Comparison of ENCODE assay signal across 8 cellular contexts in the genomic region with DNA sequence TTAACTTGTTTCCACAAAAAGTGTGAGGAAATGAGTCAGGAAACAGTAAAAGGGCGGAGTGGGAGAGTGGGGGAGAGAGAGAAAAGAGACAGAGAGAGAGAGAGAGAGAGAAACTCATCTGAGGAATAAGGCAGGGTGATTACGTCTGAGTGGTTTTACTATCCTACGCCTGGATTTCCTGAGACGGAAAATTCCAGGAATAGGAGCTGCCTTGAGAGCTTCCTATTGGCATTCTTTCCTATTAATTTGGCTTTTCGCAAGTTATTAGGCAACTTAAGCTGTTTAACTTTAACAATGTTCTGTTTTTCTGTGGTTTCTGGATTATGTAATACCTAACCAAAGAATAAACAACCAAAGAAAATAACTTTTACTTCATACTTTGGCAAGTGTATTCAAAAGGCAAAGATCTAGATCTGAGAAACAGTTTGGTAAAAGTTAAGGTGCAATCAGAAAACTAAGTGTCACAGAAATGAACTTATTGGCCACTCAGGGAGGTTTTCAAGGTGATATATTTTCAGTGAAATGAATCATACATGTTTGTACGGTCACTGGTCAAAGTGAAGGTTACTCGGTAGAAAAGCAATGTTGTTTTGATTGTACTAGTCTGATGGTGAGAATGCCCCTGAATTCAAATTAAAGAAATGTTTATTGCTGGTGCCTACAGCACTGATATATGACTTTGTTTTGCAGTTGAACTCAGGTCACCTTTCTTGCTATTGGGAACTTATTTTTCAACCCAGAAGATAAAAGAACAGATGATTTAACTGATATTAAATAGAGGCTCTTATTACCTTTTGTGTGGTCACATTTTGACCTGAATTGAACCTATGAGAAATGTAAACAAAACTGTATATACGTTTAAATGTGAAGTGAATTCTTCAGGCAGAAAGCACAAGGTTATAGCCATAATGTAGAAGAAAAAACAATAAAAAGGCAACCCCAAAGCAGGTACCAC. TPM values are rescaled to one million over a fixed set of nuclear protein-coding genes. Genes with fewer than 3 reads are reported as not detected.
DNase-seq lines count a peak whose midpoint lies in the region; ATAC-seq lines count a peak whose summit lies in the region.

No MANE protein-coding gene starts in this region.

- H3K9me3 Mint-ChIP-seq in activated naive CD8-positive, alpha-beta T cell treated with anti-CD3 and anti-CD28 coated beads for 36 hours, result peaks cover 9% of the 10 kb centered on the region

- peaks cover 0 to 19% (median 5%) of the 10 kb centered on the region in 11 experiments; a peak in 10 of 22 replicates for H3K9me3 ChIP-seq in BLaER1 treated with 17β-estradiol and CSF1 and Interleukin-3, amounts not matched to agents 10 nM and 100 nM (replicated peaks in 1 of 11)
- H3K9me3 ChIP-seq in MG63, result no peaks in the 10 kb centered on the region

- H3K4me1 Mint-ChIP-seq in activated naive CD8-positive, alpha-beta T cell treated with anti-CD3 and anti-CD28 coated beads for 36 hours, result peaks cover 35% of the 10 kb centered on the region

- peak overlapping the region; percentile 11 to 90 (median 85); a peak in 20 of 22 replicates for H3K27ac ChIP-seq in BLaER1 treated with 17β-estradiol and CSF1 and Interleukin-3, amounts not matched to agents 10 nM and 100 nM

- no peaks in the 10 kb centered on the region for H3K27me3 ChIP-seq in BLaER1 treated with 17β-estradiol and CSF1 and Interleukin-3, amounts not matched to agents 10 nM and 100 nM
- H3K27me3 ChIP-seq in MG63, result no peaks in the 10 kb centered on the region

- H3K4me3 ChIP-seq in BLaER1 treated with 17β-estradiol and CSF1 and Interleukin-3, amounts not matched to agents 10 nM and 100 nM, result peak overlapping the region in 5 of 10 experiments; percentile 1 to 38 (median 31); a peak in 7 of 20 replicates
- H3K4me3 ChIP-seq in MG63, result peak overlapping the region; percentile 11

- H3K9ac ChIP-seq in BLaER1 treated with 17β-estradiol and CSF1 and Interleukin-3, amounts not matched to agents 10 nM and 100 nM, result peak overlapping the region in 9 of 11 experiments; percentile 8 to 75 (median 59); a peak in 15 of 22 replicates

- H3K36me3 ChIP-seq in BLaER1 treated with 17β-estradiol and CSF1 and Interleukin-3, amounts not matched to agents 10 nM and 100 nM, result no peaks in the 10 kb centered on the region
- no peaks in the 10 kb centered on the region for H3K36me3 ChIP-seq in MG63

- peak overlapping the region; percentile 54 for H3K4me3 Mint-ChIP-seq in activated naive CD8-positive, alpha-beta T cell treated with anti-CD3 and anti-CD28 coated beads for 36 hours

- no peaks in the 10 kb centered on the region for H4K20me1 ChIP-seq in BLaER1 treated with 17β-estradiol and CSF1 and Interleukin-3, amounts not matched to agents 10 nM and 100 nM

- peaks cover 6% of the 10 kb centered on the region for H3K36me3 Mint-ChIP-seq in activated naive CD8-positive, alpha-beta T cell treated with anti-CD3 and anti-CD28 coated beads for 36 hours

- DNase-seq in MG63 (peak; percentile 57), iris pigment epithelial cell (ENCODE audit: low read depth) (peak; percentile 94), NAMALWA (ENCODE audit: low spot score) (no peak), NCI-H510A (lab: John Stamatoyannopoulos, UW) (no peak)
- DNase-seq in activated naive CD8-positive, alpha-beta T cell treated with anti-CD3 and anti-CD28 coated beads for 36 hours, result peak; percentile 33
- peak; percentile 24 for DNase-seq in stimulated activated naive CD8-positive, alpha-beta T cell treated with anti-CD3 and anti-CD28 coated beads, Interleukin-15, Interleukin-2, amounts not matched to agents 100 U/mL and 50 U/mL, for 24 hours

- H3K27me3 Mint-ChIP-seq in activated naive CD8-positive, alpha-beta T cell treated with anti-CD3 and anti-CD28 coated beads for 36 hours, result no peaks in the 10 kb centered on the region

- H3K27ac Mint-ChIP-seq in activated naive CD8-positive, alpha-beta T cell treated with anti-CD3 and anti-CD28 coated beads for 36 hours, result peak overlapping the region; percentile 86

- H3K4me1 ChIP-seq in BLaER1 treated with 17β-estradiol and CSF1 and Interleukin-3, amounts not matched to agents 10 nM and 100 nM, result peaks cover 9 to 86% (median 68%) of the 10 kb centered on the region in 10 experiments

- H3K4me2 ChIP-seq in BLaER1 treated with 17β-estradiol and CSF1 and Interleukin-3, amounts not matched to agents 10 nM and 100 nM, result peak overlapping the region; percentile 2 to 89 (median 80); a peak in 19 of 22 replicates

- peak; percentile 61 for ATAC-seq in GM21381 (IDR thresholded peaks at IDR 0.05; ENCODE audit: unreplicated experiment)
- peak; percentile 63 for ATAC-seq in stimulated activated naive CD8-positive, alpha-beta T cell treated with anti-CD3 and anti-CD28 coated beads, Interleukin-15, Interleukin-2, amounts not matched to agents 100 U/mL and 50 U/mL, for 24 hours

RNA-seq across cellular contexts. Expression of a gene that starts 39.9 kb away (rescaled TPM):
- total RNA-seq in MG63 (2014; rRNA removed; shearing (Covaris generic); ENCODE audit: low replicate concordance), result not detected in 2 replicates
- total RNA-seq in activated naive CD8-positive, alpha-beta T cell treated with anti-CD3 and anti-CD28 coated beads for 36 hours, result 10 to 100 TPM; 52.4 to 55.2 TPM

Comparison
In these comparisons a context has a peak if more than half of its experiments do, and no peak if none do; other contexts are left out.
1. DNase-seq: peak in MG63 (single experiment), activated naive CD8-positive, alpha-beta T cell treated with anti-CD3 and anti-CD28 coated beads for 36 hours (single experiment), iris pigment epithelial cell (single experiment) and stimulated activated naive CD8-positive, alpha-beta T cell treated with anti-CD3 and anti-CD28 coated beads, Interleukin-15, Interleukin-2, amounts not matched to agents 100 U/mL and 50 U/mL, for 24 hours (single experiment); none in NAMALWA (single experiment) and NCI-H510A (single experiment).
2. RNA of a gene that starts 39.9 kb away (total RNA-seq): 52.4 to 55.2 TPM in activated naive CD8-positive, alpha-beta T cell treated with anti-CD3 and anti-CD28 coated beads for 36 hours; not detected in MG63; every median in the first group is over 10 times any median in the second.